Comparison of ENCODE assay signal across 23 cellular contexts in genomic region chr1:94674876-94675275, GRCh38.
"Had no signal": no experiment of that assay in that cellular context is flagged by ENCODE, and none has a peak within 500 bp of the region (broad histone marks: within the 10 kb centered on the region; RNA-seq: fewer than 3 reads in every experiment).

No MANE protein-coding gene starts in this region.

- DNase-seq: activated B cell treated with CpG ODN at 0.5 μM for 24 hours; activated CD4-positive, alpha-beta memory T cell treated with anti-CD3 and anti-CD28 coated beads for 36 hours; activated CD4-positive, alpha-beta T cell treated with anti-CD3 and anti-CD28 coated beads for 1 hour; activated CD4-positive, alpha-beta T cell treated with anti-CD3 and anti-CD28 coated beads, Interleukin-2, amount 10 ng/mL, durations not matched to agents 7 days and 5 days; activated CD8-positive, alpha-beta memory T cell treated with anti-CD3 and anti-CD28 coated beads for 24 hours; activated gamma-delta T cell; activated naive CD4-positive, alpha-beta T cell treated with anti-CD3 and anti-CD28 coated beads for 36 hours; activated T-cell treated with anti-CD3 and anti-CD28 coated beads, Interleukin-2, amount 50 U/mL, for 4 hours; amygdala; brain microvascular endothelial cell; MG63; MV-4-11; NCI-H1930; NCI-H446; NCI-H524; Peyer's patch; T-cell; T-helper 2 cell; T1000 had no signal

- H3K4me3 ChIP-seq: cardiac muscle cell, MG63, Peyer's patch, SK-N-MC had no signal

- ATAC-seq: activated T-cell treated with anti-CD3 and anti-CD28 coated beads, Interleukin-2, amount 50 U/mL, for 4 hours; T-cell had no signal

- FAIRE-seq: TTC549 had no signal

- H3K36me3 ChIP-seq: brain microvascular endothelial cell, cardiac muscle cell, MG63, Peyer's patch had no signal

- H3K9me3 ChIP-seq: MG63, Peyer's patch had no signal

- H3K27ac ChIP-seq: brain microvascular endothelial cell, cardiac muscle cell, Peyer's patch, RWPE1, SK-N-MC had no signal

- H3K27me3 ChIP-seq: brain microvascular endothelial cell, cardiac muscle cell, Peyer's patch had no signal
